In the genomic region with DNA sequence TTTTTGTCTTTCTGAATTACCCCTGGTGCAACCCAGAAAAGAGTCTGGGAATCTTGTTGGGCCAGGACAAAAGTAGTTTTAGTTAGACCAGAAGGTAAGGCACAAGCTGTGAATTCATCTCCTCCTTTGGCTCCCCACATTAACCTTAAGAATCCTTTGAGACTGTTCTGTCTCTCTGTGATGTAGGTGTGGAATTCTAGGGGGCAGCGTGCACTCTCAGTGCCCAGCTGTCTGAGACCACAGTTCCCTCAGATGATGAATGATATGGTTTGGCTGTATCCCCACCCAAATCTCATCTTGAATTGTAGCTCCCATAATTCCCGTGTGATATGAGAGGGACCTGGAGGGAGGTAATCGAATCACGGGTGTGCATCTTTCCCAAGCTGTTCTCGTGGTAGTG, we compare ENCODE assay signal across 7 cellular contexts. TPM values are rescaled to one million over a fixed set of nuclear protein-coding genes. Genes with fewer than 3 reads are reported as not detected.
A peak's percentile ranks its signal among the peaks of the same experiment; 100 is the strongest.
DNase-seq lines count a peak whose midpoint lies in the region; ATAC-seq, FAIRE-seq and TF ChIP-seq lines count a peak whose summit lies in the region.

No MANE protein-coding gene starts in this region.

- H4K8ac ChIP-seq in H1 (ENCODE audit: extremely low read depth, insufficient read depth, low read length), result no peak overlapping the region

- H3K4me2 ChIP-seq in OCI-LY3 (ENCODE audit: low read length) (peak overlapping the region; percentile 98), H1 (ENCODE audit: insufficient read depth in 1 of 2, low read depth in 2 of 2, low read length in 2 of 2) (peak overlapping the region; percentile 82 to 85)

- ATAC-seq in HG03097 (IDR thresholded peaks at IDR 0.05; ENCODE audit: low FRiP score, unreplicated experiment), result no peak

- H3K9ac ChIP-seq in OCI-LY3 (ENCODE audit: low read length) (no peak overlapping the region), H1 (replicated peaks in 1 of 4; ENCODE audit: extremely low read depth in 1 of 4, low read depth in 3 of 4, low read length in 3 of 4) (no peak overlapping the region)

- H3K4me1 ChIP-seq in HAP-1 (peaks cover 6% of the 10 kb centered on the region; the same call in 1 of the 2 replicates), OCI-LY3 (ENCODE audit: low read length) (peaks cover 14% of the 10 kb centered on the region), H1 (replicated peaks in 1 of 4; ENCODE audit: control insufficient read depth in 3 of 4, insufficient read depth in 4 of 4, low read length in 3 of 4) (peaks cover 0 to 7% (median 0%) of the 10 kb centered on the region in 4 experiments; a peak in 2 of 7 replicates)

- H4K91ac ChIP-seq in H1 (replicated peaks; ENCODE audit: insufficient read length, low read length), result no peak overlapping the region

- H3K9me3 Mint-ChIP-seq in progenitor cell of endocrine pancreas (ENCODE audit: low read depth), result peaks cover 10% of the 10 kb centered on the region

- H3K79me1 ChIP-seq in H1 (ENCODE audit: low read depth, low read length), result no peaks in the 10 kb centered on the region; the same call in none of the 2 replicates

- peaks cover 9% of the 10 kb centered on the region for H3K23me2 ChIP-seq in H1 (ENCODE audit: low read depth, low read length)

- POLR2A ChIA-PET in H1 (lab: Charles Lee; ENCODE audit: partially characterized antibody), result interaction anchor here (1.3 to 4.5 kb wide), 3 partner anchors 11 to 123 kb away, joined by 6 to 36 read pairs (median 7); a partner anchor contains a TSS

- no peak overlapping the region for H2BK12ac ChIP-seq in H1 (ENCODE audit: low read depth, low read length)

- H4K5ac ChIP-seq in H1 (ENCODE audit: insufficient read length, low read depth, low read length), result no peak overlapping the region

- CTCF ChIA-PET in H1 (lab: Charles Lee; ENCODE audit: partially characterized antibody), result interaction anchor here (0.6 to 1.8 kb wide), 4 partner anchors 12 to 183 kb away, joined by 3 to 6 read pairs (median 4); no protein-coding TSS in a partner anchor

- H3K36me3 ChIP-seq in HAP-1 (replicated peaks), result peaks cover 3% of the 10 kb centered on the region; the same call in 1 of the 2 replicates
- peaks cover 31% of the 10 kb centered on the region for H3K36me3 ChIP-seq in OCI-LY3 (replicated peaks; ENCODE audit: low read depth, low read length)
- no peaks in the 10 kb centered on the region for H3K36me3 ChIP-seq in H1 (ENCODE audit: control insufficient read depth in 2 of 4, insufficient read depth in 4 of 4, low read length in 3 of 4)

- H3K27ac ChIP-seq in OCI-LY3 (ENCODE audit: low read length) (no peak overlapping the region), H1 (ENCODE audit: low read depth, low read length) (no peak overlapping the region)

- no peak for FAIRE-seq in H1 (lab: Jason Lieb, UNC)

- no peak overlapping the region for H3K18ac ChIP-seq in H1 (ENCODE audit: extremely low read depth, low read length)

- in situ Hi-C loops in HAP-1 (cut with MboI; ENCODE audit: low sequenced_read_pairs), result loop anchor here (5.0 kb wide), 2 partner anchors 45 to 110 kb away; a partner anchor contains a TSS

- no peak overlapping the region for H2BK5ac ChIP-seq in H1 (ENCODE audit: low read depth, low read length)

- H3K27me3 Mint-ChIP-seq in progenitor cell of endocrine pancreas, result no peaks in the 10 kb centered on the region

- H2BK120ac ChIP-seq in H1 (replicated peaks; ENCODE audit: low read depth, low read length), result no peak overlapping the region

- peaks cover 23% of the 10 kb centered on the region for H3K4me1 Mint-ChIP-seq in progenitor cell of endocrine pancreas (ENCODE audit: low read depth)

- no peak for TF ChIP-seq POLR2A in H1 (IDR thresholded peaks at IDR 0.05; ENCODE audit: control extremely low read depth in 1 of 2, low read depth in 2 of 2, low read length in 2 of 2)

- H2BK20ac ChIP-seq in H1 (ENCODE audit: low read length), result no peak overlapping the region

- H2BK15ac ChIP-seq in H1 (ENCODE audit: low read length), result no peak overlapping the region

- H3K27ac Mint-ChIP-seq in progenitor cell of endocrine pancreas, result no peak overlapping the region

- H4K20me1 ChIP-seq in OCI-LY3 (ENCODE audit: insufficient read depth, low read length) (no peaks in the 10 kb centered on the region), H1 (replicated peaks in 1 of 2; ENCODE audit: control insufficient read depth in 1 of 2, insufficient read depth in 2 of 2, low read length in 2 of 2) (no peaks in the 10 kb centered on the region)

- H3K4me3 ChIP-seq in HAP-1 (peak overlapping the region; percentile 54), OCI-LY3 (ENCODE audit: low read length) (peak overlapping the region; percentile 92), H1 (ENCODE audit: extremely low read depth in 1 of 4, insufficient read depth in 2 of 4, low read depth in 3 of 4, low read length in 4 of 4) (peak overlapping the region in 3 of 4 experiments; percentile 79 to 93 (median 89); a peak in 4 of 8 replicates)

- H3K9me3 ChIP-seq in HAP-1, result peaks cover 3% of the 10 kb centered on the region
- peaks cover 17% of the 10 kb centered on the region; the same call in 1 of the 2 replicates for H3K9me3 ChIP-seq in OCI-LY3 (ENCODE audit: insufficient read depth, low read length)
- no peaks in the 10 kb centered on the region for H3K9me3 ChIP-seq in H1 (ENCODE audit: insufficient read depth in 2 of 2, low read depth in 1 of 2, low read length in 1 of 2)

- DNase-seq in HAP-1 (ENCODE audit: low spot score in 2 of 2) (no peak), H1 (ENCODE audit: low read depth in 1 of 2, low spot score in 2 of 2) (no peak), progenitor cell of endocrine pancreas (ENCODE audit: low spot score, unreplicated experiment) (no peak), NCI-H748 treated with DMSO at 0.1 percent for 48 hours (lab: John Stamatoyannopoulos, UW) (no peak)
- DNase-seq in activated effector memory CD4-positive, alpha-beta T cell treated with anti-CD3 and anti-CD28 coated beads, Interleukin-2, amount 50 U/mL, for 16 hours, result no peak

- peaks cover 22% of the 10 kb centered on the region for H3K36me3 Mint-ChIP-seq in progenitor cell of endocrine pancreas (ENCODE audit: insufficient read depth)

- TF ChIP-seq CTCF in OCI-LY3 (IDR thresholded peaks at IDR 0.05; ENCODE audit: low read depth, low read length) (no peak), H1 (IDR thresholded peaks at IDR 0.05; ENCODE audit: control extremely low read depth in 1 of 3, insufficient read depth in 1 of 3, low read depth in 1 of 3, low read length in 3 of 3) (no peak), progenitor cell of endocrine pancreas (IDR thresholded peaks at IDR 0.05; ENCODE audit: unreplicated experiment) (no peak)

- peaks cover 38% of the 10 kb centered on the region for H3K79me2 ChIP-seq in OCI-LY3 (ENCODE audit: low read length)
- H3K79me2 ChIP-seq in H1 (ENCODE audit: control insufficient read depth in 1 of 2, insufficient read depth in 2 of 2, low read length in 2 of 2), result peaks cover 0 to 12% of the 10 kb centered on the region in 2 experiments; a peak in 2 of 4 replicates

- no peak overlapping the region for H3K14ac ChIP-seq in H1 (ENCODE audit: insufficient read length)

- no peak overlapping the region for H2AK5ac ChIP-seq in H1 (ENCODE audit: low read depth, low read length)

- H2AFZ ChIP-seq in OCI-LY3 (ENCODE audit: low read depth, low read length) (no peak overlapping the region), H1 (ENCODE audit: low read length) (no peak overlapping the region)

- H3K4me3 Mint-ChIP-seq in progenitor cell of endocrine pancreas (ENCODE audit: low read depth), result peak overlapping the region; percentile 96

- no peak overlapping the region for H3K23ac ChIP-seq in H1 (ENCODE audit: insufficient read length)

- TF ChIP-seq EP300 in H1 (IDR thresholded peaks at IDR 0.05; ENCODE audit: borderline replicate concordance in 1 of 2, low read depth in 2 of 2, low read length in 2 of 2), result no peak

- no peak overlapping the region for H3K56ac ChIP-seq in H1 (replicated peaks; ENCODE audit: insufficient read length, low read depth, low read length)

- no peak for TF ChIP-seq RAD21 in H1 (IDR thresholded peaks at IDR 0.05 in 1 of 2, conservative IDR thresholded peaks at IDR 0.05 in 1 of 2; ENCODE audit: low read depth in 2 of 2, low read length in 2 of 2)

- H3K27me3 ChIP-seq in HAP-1 (ENCODE audit: low read depth), result no peaks in the 10 kb centered on the region
- no peaks in the 10 kb centered on the region for H3K27me3 ChIP-seq in OCI-LY3 (ENCODE audit: low read depth, low read length)
- no peaks in the 10 kb centered on the region for H3K27me3 ChIP-seq in H1 (replicated peaks in 1 of 4; ENCODE audit: control insufficient read depth in 3 of 4, extremely low read depth in 1 of 4, insufficient read depth in 3 of 4, low read length in 3 of 4)

- no peak overlapping the region for H3K4ac ChIP-seq in H1 (replicated peaks; ENCODE audit: insufficient read length, low read depth, low read length)

- WGBS in H1 (ENCODE audit: extremely low coverage in 1 of 2, insufficient coverage in 1 of 2, insufficient read length in 1 of 2, insufficient replicate concordance in 2 of 2, low coverage in 1 of 2, low lambda C conversion rate in 2 of 2, missing lambda C conversion rate in 1 of 2), 2 experiments, result 78% methylated on average over 5 of the region's 5 CpGs; no CpG with 5 or more reads in 1 of the 2 experiments

TF ChIP-seq in H1, 55 proteins besides CTCF, POLR2A, EP300 and RAD21 (continues in another document):
- no peak for TF ChIP-seq MAFK (IDR thresholded peaks at IDR 0.05; ENCODE audit: low read depth, low read length)
- TF ChIP-seq GABPA (IDR thresholded peaks at IDR 0.05; ENCODE audit: borderline replicate concordance, insufficient read depth, low read length), result no peak

RNA-seq across cellular contexts. Expression of a gene that starts 43.9 kb away (rescaled TPM):
- 8.0 and 8.3 TPM in 2 replicates for total RNA-seq in H1 (2021; fragmentation: NEBNext Ultra II Directional; extraction: Animal tissue kit (Norgen Biotek cat#: 25700))
- 4.1 and 4.5 TPM in 2 replicates for polyA plus RNA-seq in H1 (2011; rRNA removed)
- polyA plus RNA-seq in H1 (2011; cell fraction: cytosol; rRNA removed), result 5.5 TPM
- 4.8 TPM for polyA plus RNA-seq in H1 (2011; cell fraction: nucleus; rRNA removed)
- 5.1 to 8.1 TPM (median 5.6 TPM) in 4 replicates for polyA plus RNA-seq in H1 (2012, experiment 1 of 2)
- polyA plus RNA-seq in H1 (2012, experiment 2 of 2), result 0.70 TPM
- polyA plus RNA-seq in H1 (2013, experiment 1 of 2), result 11.5 TPM
- 10.1 TPM for polyA plus RNA-seq in H1 (2013, experiment 2 of 2)
- 10.6 and 15.2 TPM in 2 replicates for polyA minus RNA-seq in H1 (2011; rRNA and poly(A)+ RNA removed)
- 15.8 TPM for polyA minus RNA-seq in H1 (2011; cell fraction: cytosol; rRNA and poly(A)+ RNA removed)
- 25.3 TPM for polyA minus RNA-seq in H1 (2011; cell fraction: nucleus; rRNA and poly(A)+ RNA removed)
- 18.6 and 22.0 TPM in 2 replicates for total RNA-seq in progenitor cell of endocrine pancreas

RNA-seq across cellular contexts. Expression of a gene that starts 44.8 kb away (rescaled TPM):
- 6.8 and 7.4 TPM in 2 replicates for total RNA-seq in H1 (2021; fragmentation: NEBNext Ultra II Directional; extraction: Animal tissue kit (Norgen Biotek cat#: 25700))
- 0.72 and 1.00 TPM in 2 replicates for polyA plus RNA-seq in H1 (2011; rRNA removed)
- polyA plus RNA-seq in H1 (2011; cell fraction: cytosol; rRNA removed), result 1.8 TPM
- 1.1 TPM for polyA plus RNA-seq in H1 (2011; cell fraction: nucleus; rRNA removed)
- polyA plus RNA-seq in H1 (2012, experiment 1 of 2), result 2.5 to 5.0 TPM (median 3.2 TPM) in 4 replicates
- polyA plus RNA-seq in H1 (2012, experiment 2 of 2), result 0.28 TPM
- polyA plus RNA-seq in H1 (2013, experiment 1 of 2), result 3.7 TPM
- polyA plus RNA-seq in H1 (2013, experiment 2 of 2), result 3.8 TPM
- polyA minus RNA-seq in H1 (2011; rRNA and poly(A)+ RNA removed), result 4.4 and 6.7 TPM in 2 replicates
- 3.1 TPM for polyA minus RNA-seq in H1 (2011; cell fraction: cytosol; rRNA and poly(A)+ RNA removed)
- polyA minus RNA-seq in H1 (2011; cell fraction: nucleus; rRNA and poly(A)+ RNA removed), result 10.4 TPM
- 10.5 and 12.4 TPM in 2 replicates for total RNA-seq in progenitor cell of endocrine pancreas
